22 cellular contexts compared by ENCODE assay signal in genomic region chr9:130325921-130326320, GRCh38.
"Had no signal": no experiment of that assay in that cellular context is flagged by ENCODE, and none has a peak within 500 bp of the region (broad histone marks: within the 10 kb centered on the region; RNA-seq: fewer than 3 reads in every experiment).

No MANE protein-coding gene starts in this region.

- H3K9me3 ChIP-seq: body of pancreas, Peyer's patch, SJCRH30 had no signal

- FAIRE-seq: bronchial epithelial cell had no signal

- DNase-seq: activated CD4-positive, alpha-beta T cell treated with anti-CD3 and anti-CD28 coated beads for 48 hours; activated CD4-positive, alpha-beta T cell treated with anti-CD3 and anti-CD28 coated beads, Interleukin-2, amount 50 U/mL, for 4 hours; activated CD4-positive, CD25-positive, alpha-beta regulatory T cell treated with anti-CD3 and anti-CD28 coated beads, Interleukin-2, amount 50 U/mL, for 72 hours; activated CD8-positive, alpha-beta memory T cell treated with anti-CD3 and anti-CD28 coated beads, Interleukin-2, amount 50 U/mL, for 48 hours; activated CD8-positive, alpha-beta T cell treated with anti-CD3 and anti-CD28 coated beads, Interleukin-2, amount 10 ng/mL, durations not matched to agents 7 days and 5 days; activated naive CD4-positive, alpha-beta T cell treated with anti-CD3 and anti-CD28 coated beads, Interleukin-2, amount 50 U/mL, for 16 hours; activated T-cell treated with anti-CD3 and anti-CD28 coated beads, Interleukin-2, amount 50 U/mL, for 1 hour; aorta; body of pancreas; KG1; NCI-H1048; NCI-H146; NCI-H187 treated with DMSO at 0.1 percent for 48 hours; NCI-H2171; NCI-H226; NCI-H526 treated with DMSO at 0.1 percent for 48 hours; NK-92 treated with Interleukin-12 subunit alpha and Interleukin-12 subunit beta, amount 100 ng/mL, for 24 hours; Peyer's patch; Right ventricle myocardium superior; SJCRH30 had no signal

- ATAC-seq: activated CD8-positive, alpha-beta T cell treated with anti-CD3 and anti-CD28 coated beads, Interleukin-2, amount 10 ng/mL, durations not matched to agents 7 days and 5 days; body of pancreas had no signal

- H3K36me3 ChIP-seq: Peyer's patch, SJCRH30 had no signal

- H3K27ac ChIP-seq: body of pancreas, RWPE1, SJCRH30 had no signal

- H3K27me3 ChIP-seq: Peyer's patch, SJCRH30 had no signal

- H3K4me3 ChIP-seq: body of pancreas, Peyer's patch, SJCRH30 had no signal

- H3K4me1 ChIP-seq: body of pancreas had no signal
